Comparison of ENCODE assay signal across 17 cellular contexts in genomic region chr1:41385398-41386189, GRCh38. TPM values are rescaled to one million over a fixed set of nuclear protein-coding genes. Genes with fewer than 3 reads are reported as not detected.
DNase-seq lines count a peak whose midpoint lies in the region.
"Had no signal": no experiment of that assay in that cellular context is flagged by ENCODE, and none has a peak within 500 bp of the region (broad histone marks: within the 10 kb centered on the region; RNA-seq: fewer than 3 reads in every experiment).

No MANE protein-coding gene starts in this region.

- no peak overlapping the region for H3K18ac ChIP-seq in trophoblast cell (ENCODE audit: low read length)

- peaks cover 2% of the 10 kb centered on the region for H3K9me3 ChIP-seq in trophoblast cell (ENCODE audit: insufficient read depth, low read depth, low read length)

- peaks cover 7% of the 10 kb centered on the region for H3K79me1 ChIP-seq in trophoblast cell (ENCODE audit: low read length)

- peak overlapping the region; percentile 14 for H3K14ac ChIP-seq in trophoblast cell (ENCODE audit: low read length)

- WGBS in trophoblast cell (ENCODE audit: extremely low coverage, insufficient coverage, insufficient read length), result no CpG with 5 or more reads among the region's 12 CpGs

- H3K9ac ChIP-seq in trophoblast cell (ENCODE audit: low read length), result no peak overlapping the region

- H3K27ac ChIP-seq in cingulate gyrus (ENCODE audit: low read depth, low read length) (peak overlapping the region; percentile 19), trophoblast cell (ENCODE audit: low read depth, low read length) (no peak overlapping the region)

- no peak overlapping the region for H2BK120ac ChIP-seq in trophoblast cell (ENCODE audit: insufficient read depth, low read length, poor library complexity)

- no peak overlapping the region for H2AK5ac ChIP-seq in trophoblast cell (ENCODE audit: low read length)

- no peak overlapping the region for H3K4me2 ChIP-seq in trophoblast cell (ENCODE audit: low read length)

- no peaks in the 10 kb centered on the region for H3K79me2 ChIP-seq in trophoblast cell (ENCODE audit: control insufficient read depth, insufficient read depth, low read length, poor library complexity)

- no peak overlapping the region for H3K4me3 ChIP-seq in trophoblast cell (ENCODE audit: low read depth, low read length)
- H3K4me3 ChIP-seq: GM12878 had no signal

- DNase-seq in NCI-H82 (lab: John Stamatoyannopoulos, UW) (peak; percentile 51), NCI-H82 treated with DMSO at 0.1 percent for 48 hours (lab: John Stamatoyannopoulos, UW; ENCODE audit: unreplicated experiment) (no peak), NCI-H446 (lab: John Stamatoyannopoulos, UW) (peak; percentile 93 to 94), trophoblast cell (no peak), MV-4-11 (lab: John Stamatoyannopoulos, UW) (no peak), islet precursor cell (no peak)
- no peak for DNase-seq in activated naive CD4-positive, alpha-beta T cell (lab: John Stamatoyannopoulos, UW)
- DNase-seq: COR-L47, DMS53, KBM-7, NCI-H1105, NCI-H187 treated with DMSO at 0.1 percent for 48 hours, NCI-H2171 treated with DMSO at 0.1 percent for 48 hours, SHP77 had no signal

- H3K36me3 ChIP-seq in trophoblast cell (ENCODE audit: control insufficient read depth in 1 of 2, insufficient read depth in 2 of 2, low read length in 2 of 2), result peaks cover 0 to 2% of the 10 kb centered on the region in 2 experiments

- H4K8ac ChIP-seq in trophoblast cell (ENCODE audit: low read depth, low read length), result no peak overlapping the region

- no peak overlapping the region for H2BK12ac ChIP-seq in trophoblast cell (ENCODE audit: low read length)

- H2AFZ ChIP-seq in trophoblast cell (ENCODE audit: insufficient read depth, low read length, poor library complexity), result no peak overlapping the region

- H2BK5ac ChIP-seq in trophoblast cell (ENCODE audit: low read depth, low read length, poor library complexity), result no peak overlapping the region

- H3K4me1 ChIP-seq in trophoblast cell (ENCODE audit: control insufficient read depth in 1 of 2, insufficient read depth in 2 of 2, low read length in 2 of 2), result peaks cover 21 to 25% of the 10 kb centered on the region in 2 experiments

- H3K4ac ChIP-seq in trophoblast cell (ENCODE audit: low read depth, low read length), result no peak overlapping the region

- peaks cover 18% of the 10 kb centered on the region for H3K27me3 ChIP-seq in trophoblast cell (ENCODE audit: insufficient read depth, low read length)

- no peak overlapping the region for H4K91ac ChIP-seq in trophoblast cell (ENCODE audit: low read depth, low read length)

- H3K23ac ChIP-seq in trophoblast cell (ENCODE audit: low read length), result no peak overlapping the region

- H4K12ac ChIP-seq in trophoblast cell (ENCODE audit: low read depth, low read length), result no peak overlapping the region

RNA-seq across cellular contexts. Expression of gene FOXO6, which starts 24.4 kb away (rescaled TPM):
- polyA plus RNA-seq in trophoblast cell (2013), result 119 and 130 TPM in 2 replicates
- polyA plus RNA-seq: CD14-positive monocyte had no signal

Comparison
In these comparisons a context has a peak if more than half of its experiments do, and no peak if none do; other contexts are left out.
1. DNase-seq: peak in NCI-H82 (single experiment) and NCI-H446 (2 of 2); none in NCI-H82 treated with DMSO at 0.1 percent for 48 hours (single experiment), trophoblast cell (0 of 2), MV-4-11 (single experiment), activated naive CD4-positive, alpha-beta T cell (0 of 4) and islet precursor cell (single experiment).